17 cellular contexts compared by ENCODE assay signal in genomic region chr3:62284442-62284841, GRCh38.
"Had no signal": no experiment of that assay in that cellular context is flagged by ENCODE, and none has a peak within 500 bp of the region (broad histone marks: within the 10 kb centered on the region; RNA-seq: fewer than 3 reads in every experiment).

No MANE protein-coding gene starts in this region.

- H3K36me3 Mint-ChIP-seq: activated naive CD4-positive, alpha-beta T cell treated with anti-CD3 and anti-CD28 coated beads, Interleukin-2, amount 50 U/mL, for 24 hours; natural killer cell; stimulated activated memory B cell treated with anti-CD40 and anti-IgM and Interleukin-4, amounts not matched to agents 10 μg/mL and 1 μg/mL and 100 μg/mL, for 72 hours had no signal

- H3K9me3 Mint-ChIP-seq: activated CD4-positive, alpha-beta T cell treated with anti-CD3 and anti-CD28 coated beads, Interleukin-2, amount 10 ng/mL, durations not matched to agents 24 days and 14 days; activated naive CD4-positive, alpha-beta T cell treated with anti-CD3 and anti-CD28 coated beads, Interleukin-2, amount 50 U/mL, for 24 hours; stimulated activated memory B cell treated with anti-CD40 and anti-IgM and Interleukin-4, amounts not matched to agents 10 μg/mL and 1 μg/mL and 100 μg/mL, for 72 hours had no signal

- H3K4me1 Mint-ChIP-seq: activated CD4-positive, alpha-beta T cell treated with anti-CD3 and anti-CD28 coated beads, Interleukin-2, amount 10 ng/mL, durations not matched to agents 24 days and 14 days; activated naive CD4-positive, alpha-beta T cell treated with anti-CD3 and anti-CD28 coated beads, Interleukin-2, amount 50 U/mL, for 24 hours; natural killer cell had no signal

- DNase-seq: activated CD4-positive, alpha-beta T cell treated with anti-CD3 and anti-CD28 coated beads, Interleukin-2, amount 10 ng/mL, durations not matched to agents 24 days and 14 days; activated CD8-positive, alpha-beta memory T cell treated with anti-CD3 and anti-CD28 coated beads, Interleukin-2, amount 50 U/mL, for 4 hours; activated CD8-positive, alpha-beta T cell treated with anti-CD3 and anti-CD28 coated beads, Interleukin-2, amount 10 ng/mL, durations not matched to agents 7 days and 5 days; activated effector memory CD4-positive, alpha-beta T cell treated with anti-CD3 and anti-CD28 coated beads, Interleukin-2, amount 50 U/mL, for 16 hours; activated T-cell treated with anti-CD3 and anti-CD28 coated beads, Interleukin-2, amount 50 U/mL, for 48 hours; adrenal gland; dermis blood vessel endothelial cell; effector memory CD8-positive, alpha-beta T cell; foreskin melanocyte; kidney glomerular epithelial cell; mesenchymal stem cell; natural killer cell; nucleus accumbens; posterior cingulate gyrus; retina had no signal

- H3K27me3 Mint-ChIP-seq: activated CD4-positive, alpha-beta T cell treated with anti-CD3 and anti-CD28 coated beads, Interleukin-2, amount 10 ng/mL, durations not matched to agents 24 days and 14 days; activated naive CD4-positive, alpha-beta T cell treated with anti-CD3 and anti-CD28 coated beads, Interleukin-2, amount 50 U/mL, for 24 hours; effector memory CD8-positive, alpha-beta T cell; stimulated activated memory B cell treated with anti-CD40 and anti-IgM and Interleukin-4, amounts not matched to agents 10 μg/mL and 1 μg/mL and 100 μg/mL, for 72 hours had no signal

- ATAC-seq: activated CD8-positive, alpha-beta T cell treated with anti-CD3 and anti-CD28 coated beads, Interleukin-2, amount 10 ng/mL, durations not matched to agents 7 days and 5 days; effector memory CD8-positive, alpha-beta T cell; natural killer cell; stimulated activated memory B cell treated with anti-CD40 and anti-IgM and Interleukin-4, amounts not matched to agents 10 μg/mL and 1 μg/mL and 100 μg/mL, for 72 hours had no signal

- H3K27ac Mint-ChIP-seq: activated CD4-positive, alpha-beta T cell treated with anti-CD3 and anti-CD28 coated beads, Interleukin-2, amount 10 ng/mL, durations not matched to agents 24 days and 14 days; activated CD8-positive, alpha-beta T cell treated with anti-CD3 and anti-CD28 coated beads, Interleukin-2, amount 10 ng/mL, durations not matched to agents 7 days and 5 days; activated naive CD4-positive, alpha-beta T cell treated with anti-CD3 and anti-CD28 coated beads, Interleukin-2, amount 50 U/mL, for 24 hours; effector memory CD8-positive, alpha-beta T cell; natural killer cell; stimulated activated memory B cell treated with anti-CD40 and anti-IgM and Interleukin-4, amounts not matched to agents 10 μg/mL and 1 μg/mL and 100 μg/mL, for 72 hours had no signal

- H3K4me3 Mint-ChIP-seq: activated CD4-positive, alpha-beta T cell treated with anti-CD3 and anti-CD28 coated beads, Interleukin-2, amount 10 ng/mL, durations not matched to agents 24 days and 14 days; activated CD8-positive, alpha-beta T cell treated with anti-CD3 and anti-CD28 coated beads, Interleukin-2, amount 10 ng/mL, durations not matched to agents 7 days and 5 days; activated naive CD4-positive, alpha-beta T cell treated with anti-CD3 and anti-CD28 coated beads, Interleukin-2, amount 50 U/mL, for 24 hours; effector memory CD8-positive, alpha-beta T cell; natural killer cell; stimulated activated memory B cell treated with anti-CD40 and anti-IgM and Interleukin-4, amounts not matched to agents 10 μg/mL and 1 μg/mL and 100 μg/mL, for 72 hours had no signal
